ENCODE assay signal across 14 cellular contexts in genomic region chr20:2386516-2387179, GRCh38. TPM values are rescaled to one million over a fixed set of nuclear protein-coding genes. Genes with fewer than 3 reads are reported as not detected.
DNase-seq lines count a peak whose midpoint lies in the region; ATAC-seq and TF ChIP-seq lines count a peak whose summit lies in the region.
"Had no signal": no experiment of that assay in that cellular context is flagged by ENCODE, and none has a peak within 500 bp of the region (broad histone marks: within the 10 kb centered on the region; RNA-seq: fewer than 3 reads in every experiment).

No MANE protein-coding gene starts in this region.

- intact Hi-C loops in left lung (cut with DNase I) = no loop called here

- no peaks in the 10 kb centered on the region for H3K36me3 ChIP-seq in left lung
- H3K36me3 ChIP-seq: BLaER1 treated with 17β-estradiol and CSF1 and Interleukin-3, amounts not matched to agents 10 nM and 100 nM had no signal

- TF ChIP-seq CTCF in left lung (IDR thresholded peaks at IDR 0.05) = no peak

- H3K27ac Mint-ChIP-seq in activated naive CD8-positive, alpha-beta T cell treated with anti-CD3 and anti-CD28 coated beads for 36 hours = peak overlapping the region; percentile 21
- H3K27ac Mint-ChIP-seq in activated naive CD8-positive, alpha-beta T cell treated with anti-CD3 and anti-CD28 coated beads, Interleukin-2, amount 50 U/mL, for 24 hours = no peak overlapping the region

- H3K4me1 ChIP-seq in left lung = no peaks in the 10 kb centered on the region

- no peaks in the 10 kb centered on the region for H3K36me3 Mint-ChIP-seq in activated naive CD8-positive, alpha-beta T cell treated with anti-CD3 and anti-CD28 coated beads for 36 hours
- H3K36me3 Mint-ChIP-seq in activated naive CD8-positive, alpha-beta T cell treated with anti-CD3 and anti-CD28 coated beads, Interleukin-2, amount 50 U/mL, for 24 hours (ENCODE audit: low read depth) = peaks cover 2% of the 10 kb centered on the region

- no peak for DNase-seq in activated naive CD8-positive, alpha-beta T cell treated with anti-CD3 and anti-CD28 coated beads for 36 hours
- no peak for DNase-seq in activated naive CD8-positive, alpha-beta T cell treated with anti-CD3 and anti-CD28 coated beads, Interleukin-2, amount 50 U/mL, for 24 hours
- DNase-seq in OCI-M1 (lab: John Stamatoyannopoulos, UW) = peak; percentile 55
- DNase-seq in dermis blood vessel endothelial cell = peak; percentile 24
- DNase-seq in left lung = no peak
- DNase-seq: activated gamma-delta T cell treated with Interleukin-2 at 50 U/mL for 16 hours, HCEC 1CT, right cardiac atrium had no signal

- H3K4me3 Mint-ChIP-seq in activated naive CD8-positive, alpha-beta T cell treated with anti-CD3 and anti-CD28 coated beads for 36 hours = no peak overlapping the region
- H3K4me3 Mint-ChIP-seq in activated naive CD8-positive, alpha-beta T cell treated with anti-CD3 and anti-CD28 coated beads, Interleukin-2, amount 50 U/mL, for 24 hours = no peak overlapping the region

- peaks cover 11% of the 10 kb centered on the region for H3K9me3 Mint-ChIP-seq in activated naive CD8-positive, alpha-beta T cell treated with anti-CD3 and anti-CD28 coated beads for 36 hours
- peaks cover 12% of the 10 kb centered on the region for H3K9me3 Mint-ChIP-seq in activated naive CD8-positive, alpha-beta T cell treated with anti-CD3 and anti-CD28 coated beads, Interleukin-2, amount 50 U/mL, for 24 hours

- H3K27ac ChIP-seq in temporal lobe (ENCODE audit: low read depth, low read length) (peak overlapping the region; percentile 1), left lung (no peak overlapping the region)

- no peak for ATAC-seq in activated naive CD8-positive, alpha-beta T cell treated with anti-CD3 and anti-CD28 coated beads, Interleukin-2, amount 50 U/mL, for 24 hours
- ATAC-seq in left lung = no peak
- no peak for ATAC-seq in GM21360 (IDR thresholded peaks at IDR 0.05; ENCODE audit: unreplicated experiment)
- ATAC-seq in HG03108 (IDR thresholded peaks at IDR 0.05; ENCODE audit: unreplicated experiment) = no peak
- ATAC-seq: right cardiac atrium had no signal

- H3K27me3 Mint-ChIP-seq in activated naive CD8-positive, alpha-beta T cell treated with anti-CD3 and anti-CD28 coated beads for 36 hours = no peaks in the 10 kb centered on the region
- peaks cover 7% of the 10 kb centered on the region for H3K27me3 Mint-ChIP-seq in activated naive CD8-positive, alpha-beta T cell treated with anti-CD3 and anti-CD28 coated beads, Interleukin-2, amount 50 U/mL, for 24 hours

- peaks cover 0 to 19% of the 10 kb centered on the region in 2 donors for H3K27me3 ChIP-seq in left lung

- peaks cover 7% of the 10 kb centered on the region for H3K4me1 Mint-ChIP-seq in activated naive CD8-positive, alpha-beta T cell treated with anti-CD3 and anti-CD28 coated beads for 36 hours
- H3K4me1 Mint-ChIP-seq in activated naive CD8-positive, alpha-beta T cell treated with anti-CD3 and anti-CD28 coated beads, Interleukin-2, amount 50 U/mL, for 24 hours = peaks cover 6% of the 10 kb centered on the region

- H3K4me3 ChIP-seq in left lung = no peak overlapping the region
- H3K4me3 ChIP-seq: BLaER1 treated with 17β-estradiol and CSF1 and Interleukin-3, amounts not matched to agents 10 nM and 100 nM had no signal

- peaks cover 0 to 15% of the 10 kb centered on the region in 2 donors for H3K9me3 ChIP-seq in left lung

RNA-seq across cellular contexts. Expression of gene TGM6, which starts 5.9 kb away (rescaled TPM):
- total RNA-seq in activated naive CD8-positive, alpha-beta T cell treated with anti-CD3 and anti-CD28 coated beads for 36 hours = not detected
- total RNA-seq in dermis blood vessel endothelial cell = not detected in 2 replicates
- total RNA-seq in temporal lobe = not detected
- not detected for total RNA-seq in left lung
- total RNA-seq: dermis microvascular lymphatic vessel endothelial cell, mucosa of gallbladder, right cardiac atrium had no signal

Comparison
In these comparisons a context has a peak if more than half of its experiments do, and no peak if none do; other contexts are left out.
1. DNase-seq: peak in OCI-M1 (single experiment) and dermis blood vessel endothelial cell (single experiment); none in activated naive CD8-positive, alpha-beta T cell treated with anti-CD3 and anti-CD28 coated beads for 36 hours (single experiment), activated naive CD8-positive, alpha-beta T cell treated with anti-CD3 and anti-CD28 coated beads, Interleukin-2, amount 50 U/mL, for 24 hours (single experiment) and left lung (0 of 2).